Comparison of ENCODE assay signal across 8 cellular contexts in genomic region chr14:102314242-102315011, GRCh38. TPM values are rescaled to one million over a fixed set of nuclear protein-coding genes. Genes with fewer than 3 reads are reported as not detected.
DNase-seq lines count a peak whose midpoint lies in the region; TF ChIP-seq lines count a peak whose summit lies in the region.

No MANE protein-coding gene starts in this region.

- H3K27ac Mint-ChIP-seq in T-helper 1 cell treated with Interleukin-12 subunit alpha and Interleukin-12 subunit beta and Interleukin-4 antibody, amounts not matched to agents 30 μg/mL and 1 μg/mL, for 36 hours, result peak overlapping the region; percentile 41

- intact Hi-C loops in uterus (cut with DNase I; ENCODE audit: low total_unique reads), result loop anchor here (10.0 kb wide), 1 partner anchor 80 kb away; no protein-coding TSS in a partner anchor

- TF ChIP-seq POLR2A in uterus (IDR thresholded peaks at IDR 0.05), result no peak

- H3K27me3 Mint-ChIP-seq in T-helper 1 cell treated with Interleukin-12 subunit alpha and Interleukin-12 subunit beta and Interleukin-4 antibody, amounts not matched to agents 30 μg/mL and 1 μg/mL, for 36 hours (ENCODE audit: low read depth), result no peaks in the 10 kb centered on the region

- peak overlapping the region; percentile 96 for H3K4me3 Mint-ChIP-seq in T-helper 1 cell treated with Interleukin-12 subunit alpha and Interleukin-12 subunit beta and Interleukin-4 antibody, amounts not matched to agents 30 μg/mL and 1 μg/mL, for 36 hours

- H3K4me1 ChIP-seq in HEK293 (ENCODE audit: control insufficient read depth, insufficient read depth, low read length) (peaks cover 13% of the 10 kb centered on the region), rectal smooth muscle tissue (ENCODE audit: control insufficient read depth, insufficient read depth, low read length) (peaks cover 3% of the 10 kb centered on the region), uterus (peaks cover 0 to 4% of the 10 kb centered on the region in 2 donors)

- no peaks in the 10 kb centered on the region for H3K9me3 Mint-ChIP-seq in T-helper 1 cell treated with Interleukin-12 subunit alpha and Interleukin-12 subunit beta and Interleukin-4 antibody, amounts not matched to agents 30 μg/mL and 1 μg/mL, for 36 hours

- H3K9me3 ChIP-seq in HEK293 (ENCODE audit: control insufficient read depth, insufficient read depth, low read depth, low read length) (no peaks in the 10 kb centered on the region), uterus (no peaks in the 10 kb centered on the region)

- TF ChIP-seq CTCF in GM06990 (IDR thresholded peaks at IDR 0.05; ENCODE audit: insufficient read depth, low read length, poor library complexity, severe bottlenecking) (peak; percentile 96), HEK293 (tag by site-specific recombination; IDR thresholded peaks at IDR 0.05) (peak; percentile 99), uterus (IDR thresholded peaks at IDR 0.05) (peak; percentile 93 to 96 (median 94))

- no peaks in the 10 kb centered on the region for H3K27me3 ChIP-seq in GM06990 (replicated peaks; ENCODE audit: control insufficient read depth, insufficient read depth, low read length)
- H3K27me3 ChIP-seq in rectal smooth muscle tissue (ENCODE audit: control insufficient read depth, insufficient read depth, low read length), result no peaks in the 10 kb centered on the region
- no peaks in the 10 kb centered on the region for H3K27me3 ChIP-seq in uterus

- H3K9ac ChIP-seq in rectal smooth muscle tissue (ENCODE audit: low read length), result peak overlapping the region; percentile 25

- peaks cover 3% of the 10 kb centered on the region for H3K36me3 Mint-ChIP-seq in T-helper 1 cell treated with Interleukin-12 subunit alpha and Interleukin-12 subunit beta and Interleukin-4 antibody, amounts not matched to agents 30 μg/mL and 1 μg/mL, for 36 hours (ENCODE audit: low read depth)

- peaks cover 43% of the 10 kb centered on the region for H3K4me1 Mint-ChIP-seq in T-helper 1 cell treated with Interleukin-12 subunit alpha and Interleukin-12 subunit beta and Interleukin-4 antibody, amounts not matched to agents 30 μg/mL and 1 μg/mL, for 36 hours (ENCODE audit: low read depth)

- peak; percentile 83 for DNase-seq in GM06990 (ENCODE audit: extremely low read depth, insufficient read length)
- peak; percentile 30 for DNase-seq in NCI-H1048 (lab: John Stamatoyannopoulos, UW)
- DNase-seq in amygdala (lab: John Stamatoyannopoulos, UW), result peak in 55 of 56 donors; percentile 9 to 91 (median 72)
- DNase-seq in hepatic stellate cell (ENCODE audit: low spot score), result peak; percentile 89
- DNase-seq in uterus, result peak; percentile 84 to 86

- CTCF ChIA-PET in HEK293 (lab: Yijun Ruan, JAX), result interaction anchor here (0.5 to 2.4 kb wide), 26 partner anchors 9 to 1898 kb away, joined by 3 to 18 read pairs (median 4); partner anchors contain the start of gene MOK

- H3K36me3 ChIP-seq in GM06990 (ENCODE audit: control insufficient read depth, insufficient read depth, low read length) (no peaks in the 10 kb centered on the region), HEK293 (ENCODE audit: control insufficient read depth in 2 of 2, insufficient read depth in 1 of 2, low read length in 2 of 2) (no peaks in the 10 kb centered on the region), rectal smooth muscle tissue (ENCODE audit: control insufficient read depth, insufficient read depth, low read length) (no peaks in the 10 kb centered on the region), uterus (no peaks in the 10 kb centered on the region)

- POLR2A ChIA-PET in HEK293 (lab: Yijun Ruan, JAX), result interaction anchor here (0.5 to 1.1 kb wide), 3 partner anchors 10 to 228 kb away, joined by 3 to 4 read pairs (median 4); partner anchors contain the start of gene MOK

- H3K4me3 ChIP-seq in GM06990 (replicated peaks; ENCODE audit: low read depth, low read length), result peak overlapping the region; percentile 63
- H3K4me3 ChIP-seq in HEK293 (ENCODE audit: low read depth, low read length), result peak overlapping the region; percentile 64
- peak overlapping the region; percentile 74 for H3K4me3 ChIP-seq in rectal smooth muscle tissue (ENCODE audit: low read length)
- peak overlapping the region; percentile 33 to 44 for H3K4me3 ChIP-seq in uterus

- H3K27ac ChIP-seq in HEK293 (ENCODE audit: extremely low read depth, low read depth, low read length) (no peak overlapping the region; the same call in 1 of the 2 replicates), rectal smooth muscle tissue (ENCODE audit: low read depth, low read length) (no peak overlapping the region), uterus (peak overlapping the region; percentile 37 to 56)

TF ChIP-seq in HEK293, 187 proteins besides CTCF, POLR2A, EP300 and RAD21 (continues in another document):
- TF ChIP-seq ZNF660 (tag by site-specific recombination; IDR thresholded peaks at IDR 0.05), result peak; percentile 83
- peak; percentile 50; the same call in 1 of the 2 replicates for TF ChIP-seq ZNF394 (tag by site-specific recombination; IDR thresholded peaks at IDR 0.05; ENCODE audit: borderline replicate concordance)
- no peak for TF ChIP-seq ZNF521 (tag by site-specific recombination; IDR thresholded peaks at IDR 0.05)
- TF ChIP-seq ZNF692 (tag by site-specific recombination; IDR thresholded peaks at IDR 0.05), result peak; percentile 78
- peak; percentile 63 for TF ChIP-seq GLIS1 (tag by site-specific recombination; IDR thresholded peaks at IDR 0.05)
- TF ChIP-seq EGR2 (tag by site-specific recombination; IDR thresholded peaks at IDR 0.05; ENCODE audit: low read depth), result peak; percentile 69
- TF ChIP-seq ZNF513 (tag by site-specific recombination; IDR thresholded peaks at IDR 0.05), result no peak
- TF ChIP-seq INSM2 (tag by site-specific recombination; IDR thresholded peaks at IDR 0.05), result peak; percentile 45; the same call in 1 of the 2 replicates
- TF ChIP-seq PRDM4 (tag by site-specific recombination; IDR thresholded peaks at IDR 0.05), result no peak; the same call in 1 of the 2 replicates
- TF ChIP-seq ZNF121 (tag by site-specific recombination; IDR thresholded peaks at IDR 0.05), result no peak

RNA-seq across cellular contexts. Expression of gene ZNF839, which starts 5.1 kb away (rescaled TPM):
- total RNA-seq in uterus, result 10 to 100 TPM in 2 of 4 donors, 1 to 10 TPM in 1, under 1 TPM in 1; 0.29 to 12.8 (median 6.4) TPM

RNA-seq across cellular contexts. Expression of gene MOK, which starts 9.5 kb away (rescaled TPM):
- 10 to 100 TPM in 2 of 4 donors, 1 to 10 TPM in 2; 1.0 to 23.0 (median 11.9) TPM for total RNA-seq in uterus

RNA-seq across cellular contexts. Expression of gene CINP, which starts 48.3 kb away (rescaled TPM):
- total RNA-seq in uterus, result 10 to 100 TPM in 2 of 4 donors, 1 to 10 TPM in 2; 1.5 to 38.2 (median 16.3) TPM

RNA-seq across cellular contexts. Expression of gene TECPR2, which starts 48.3 kb away (rescaled TPM):
- total RNA-seq in uterus, result 10 to 100 TPM; 14.1 to 43.1 (median 23.8) TPM

Comparison
In these comparisons a context has a peak if more than half of its experiments do, and no peak if none do; other contexts are left out.
1. DNase-seq: peak in every context shown above with its lines; median percentile 89 in hepatic stellate cell; 85 in uterus; 83 in GM06990; 72 in amygdala; 30 in NCI-H1048.
2. H3K27ac ChIP-seq: peak in uterus (2 of 2); none in HEK293 (single experiment) and rectal smooth muscle tissue (single experiment).
3. Peak in every context shown above with its lines, with median percentiles within 50 percentile points of each other: H3K4me3 ChIP-seq and CTCF ChIP-seq.